In the genomic region with DNA sequence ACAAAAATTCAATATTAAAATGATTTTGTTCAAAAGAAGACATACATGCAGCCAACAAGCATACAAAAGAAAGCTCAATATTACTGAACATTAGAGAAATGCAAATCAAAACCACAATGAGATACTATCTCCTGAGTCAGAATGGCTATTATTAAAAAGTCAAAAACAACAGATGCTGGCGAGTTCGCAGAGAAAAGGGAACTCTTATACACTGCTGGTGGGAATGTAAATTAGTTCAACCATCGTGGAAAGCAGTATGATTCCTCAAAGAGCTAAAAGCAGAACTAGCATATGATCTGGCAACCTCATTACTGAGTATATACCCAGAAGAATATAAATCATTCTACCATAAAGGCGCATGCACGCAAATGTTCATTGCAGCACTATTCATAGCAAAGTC, we compare ENCODE assay signal across 1 cellular context.
TF ChIP-seq lines count a peak whose summit lies in the region.

No MANE protein-coding gene starts in this region.

TF ChIP-seq in GM12878, 131 proteins besides CTCF, POLR2A, EP300 and RAD21 (continued from another document):
- TF ChIP-seq PML (IDR thresholded peaks at IDR 0.05; ENCODE audit: low read length), result no peak
- no peak for TF ChIP-seq MYB (IDR thresholded peaks at IDR 0.05; ENCODE audit: borderline replicate concordance, low read depth, low read length)
- no peak for TF ChIP-seq STAT1 (conservative IDR thresholded peaks at IDR 0.05)
- TF ChIP-seq YBX1 (IDR thresholded peaks at IDR 0.05), result no peak
- TF ChIP-seq, protein P1, sequence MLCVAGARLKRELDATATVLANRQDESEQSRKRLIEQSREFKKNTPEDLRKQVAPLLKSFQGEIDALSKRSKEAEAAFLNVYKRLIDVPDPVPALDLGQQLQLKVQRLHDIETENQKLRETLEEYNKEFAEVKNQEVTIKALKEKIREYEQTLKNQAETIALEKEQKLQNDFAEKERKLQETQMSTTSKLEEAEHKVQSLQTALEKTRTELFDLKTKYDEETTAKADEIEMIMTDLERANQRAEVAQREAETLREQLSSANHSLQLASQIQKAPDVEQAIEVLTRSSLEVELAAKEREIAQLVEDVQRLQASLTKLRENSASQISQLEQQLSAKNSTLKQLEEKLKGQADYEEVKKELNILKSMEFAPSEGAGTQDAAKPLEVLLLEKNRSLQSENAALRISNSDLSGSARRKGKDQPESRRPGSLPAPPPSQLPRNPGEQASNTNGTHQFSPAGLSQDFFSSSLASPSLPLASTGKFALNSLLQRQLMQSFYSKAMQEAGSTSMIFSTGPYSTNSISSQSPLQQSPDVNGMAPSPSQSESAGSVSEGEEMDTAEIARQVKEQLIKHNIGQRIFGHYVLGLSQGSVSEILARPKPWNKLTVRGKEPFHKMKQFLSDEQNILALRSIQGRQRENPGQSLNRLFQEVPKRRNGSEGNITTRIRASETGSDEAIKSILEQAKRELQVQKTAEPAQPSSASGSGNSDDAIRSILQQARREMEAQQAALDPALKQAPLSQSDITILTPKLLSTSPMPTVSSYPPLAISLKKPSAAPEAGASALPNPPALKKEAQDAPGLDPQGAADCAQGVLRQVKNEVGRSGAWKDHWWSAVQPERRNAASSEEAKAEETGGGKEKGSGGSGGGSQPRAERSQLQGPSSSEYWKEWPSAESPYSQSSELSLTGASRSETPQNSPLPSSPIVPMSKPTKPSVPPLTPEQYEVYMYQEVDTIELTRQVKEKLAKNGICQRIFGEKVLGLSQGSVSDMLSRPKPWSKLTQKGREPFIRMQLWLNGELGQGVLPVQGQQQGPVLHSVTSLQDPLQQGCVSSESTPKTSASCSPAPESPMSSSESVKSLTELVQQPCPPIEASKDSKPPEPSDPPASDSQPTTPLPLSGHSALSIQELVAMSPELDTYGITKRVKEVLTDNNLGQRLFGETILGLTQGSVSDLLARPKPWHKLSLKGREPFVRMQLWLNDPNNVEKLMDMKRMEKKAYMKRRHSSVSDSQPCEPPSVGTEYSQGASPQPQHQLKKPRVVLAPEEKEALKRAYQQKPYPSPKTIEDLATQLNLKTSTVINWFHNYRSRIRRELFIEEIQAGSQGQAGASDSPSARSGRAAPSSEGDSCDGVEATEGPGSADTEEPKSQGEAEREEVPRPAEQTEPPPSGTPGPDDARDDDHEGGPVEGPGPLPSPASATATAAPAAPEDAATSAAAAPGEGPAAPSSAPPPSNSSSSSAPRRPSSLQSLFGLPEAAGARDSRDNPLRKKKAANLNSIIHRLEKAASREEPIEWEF (IDR thresholded peaks at IDR 0.05; ENCODE audit: insufficient replicate concordance, low read depth, low read length), result no peak
- TF ChIP-seq ETV6 (conservative IDR thresholded peaks at IDR 0.05 in 1 of 2, IDR thresholded peaks at IDR 0.05 in 1 of 2; ENCODE audit: borderline replicate concordance in 1 of 2, low read depth in 1 of 2), result no peak
- TF ChIP-seq HDAC6 (IDR thresholded peaks at IDR 0.05; ENCODE audit: unreplicated experiment), result no peak
- TF ChIP-seq FOXK2 (IDR thresholded peaks at IDR 0.05), result no peak
- no peak for TF ChIP-seq MXI1 (IDR thresholded peaks at IDR 0.05; ENCODE audit: low read depth, low read length)
- TF ChIP-seq RFX5 (IDR thresholded peaks at IDR 0.05; ENCODE audit: low read depth, low read length), result no peak
TF ChIP-seq in GM12878: peak in this region for 9.
